Comparison of ENCODE assay signal across 8 cellular contexts in genomic region chr12:6039894-6040601, GRCh38.
DNase-seq lines count a peak whose midpoint lies in the region; ATAC-seq, FAIRE-seq and TF ChIP-seq lines count a peak whose summit lies in the region.

No MANE protein-coding gene starts in this region.

- no peaks in the 10 kb centered on the region for H3K9me3 ChIP-seq in Karpas-422 (ENCODE audit: low read length)
- no peaks in the 10 kb centered on the region for H3K9me3 ChIP-seq in heart left ventricle
- H3K9me3 ChIP-seq in psoas muscle = no peaks in the 10 kb centered on the region

- H4K20me1 ChIP-seq in Karpas-422 (ENCODE audit: insufficient read depth, low read depth, low read length) = no peaks in the 10 kb centered on the region

- H3K27me3 ChIP-seq in Karpas-422 (ENCODE audit: low read length) (no peaks in the 10 kb centered on the region), heart left ventricle (no peaks in the 10 kb centered on the region), psoas muscle (ENCODE audit: insufficient read depth in 3 of 3, low read length in 2 of 3) (no peaks in the 10 kb centered on the region)

- no peak overlapping the region for H3K27ac ChIP-seq in Karpas-422 (ENCODE audit: low read length)
- no peak overlapping the region for H3K27ac ChIP-seq in heart left ventricle
- H3K27ac ChIP-seq in psoas muscle = no peak overlapping the region

- H3K36me3 ChIP-seq in Karpas-422 (ENCODE audit: insufficient read depth, low read length) (no peaks in the 10 kb centered on the region), heart left ventricle (peaks cover 0 to 92% (median 43%) of the 10 kb centered on the region in 9 donors), psoas muscle (ENCODE audit: insufficient read depth in 1 of 2, low read depth in 1 of 2) (peaks cover 0 to 17% of the 10 kb centered on the region in 2 donors)

- peak overlapping the region; percentile 90; the same call in 1 of the 2 replicates for H2AFZ ChIP-seq in Karpas-422 (ENCODE audit: low read length)

- H3K9ac ChIP-seq in Karpas-422 (ENCODE audit: low read length) = no peak overlapping the region

- peak; percentile 49 to 79 (median 72) for ATAC-seq in heart left ventricle
- peak; percentile 74 to 84 (median 79) for ATAC-seq in psoas muscle
- no peak for ATAC-seq in HG03457 (IDR thresholded peaks at IDR 0.05; ENCODE audit: unreplicated experiment)

- no peaks in the 10 kb centered on the region for H3K27me3 Mint-ChIP-seq in activated naive CD8-positive, alpha-beta T cell treated with anti-CD3 and anti-CD28 coated beads for 36 hours

- DNase-seq in GM12865 (ENCODE audit: low read depth) (peak; percentile 68), Karpas-422 (peak; percentile 86), SHP77 treated with DMSO at 0.1 percent for 48 hours (lab: John Stamatoyannopoulos, UW) (peak; percentile 1), heart left ventricle (peak in 3 of 5 donors; percentile 50 to 59 (median 55)), psoas muscle (peak in 1 of 2 donors; percentile 41)
- peak; percentile 41 for DNase-seq in activated naive CD8-positive, alpha-beta T cell treated with anti-CD3 and anti-CD28 coated beads for 36 hours

- H3K9me2 ChIP-seq in Karpas-422 (replicated peaks; ENCODE audit: insufficient read depth, low read length) = no peaks in the 10 kb centered on the region

- no peaks in the 10 kb centered on the region for H3K9me3 Mint-ChIP-seq in activated naive CD8-positive, alpha-beta T cell treated with anti-CD3 and anti-CD28 coated beads for 36 hours

- H3K79me2 ChIP-seq in Karpas-422 (ENCODE audit: low read length) = no peaks in the 10 kb centered on the region

- H3K4me2 ChIP-seq in Karpas-422 (ENCODE audit: low read depth, low read length, poor library complexity, severe bottlenecking) = no peak overlapping the region

- FAIRE-seq in A204.1 (lab: Jason Lieb, UNC) = peak; percentile 55

- H3K27ac Mint-ChIP-seq in activated naive CD8-positive, alpha-beta T cell treated with anti-CD3 and anti-CD28 coated beads for 36 hours = no peak overlapping the region

- 24 to 28% (median 26%) methylated on average over 12 of the region's 12 CpGs for WGBS in heart left ventricle, 4 donors
- WGBS in psoas muscle, 3 donors = 23 to 24% (median 24%) methylated on average over 12 of the region's 12 CpGs

- no peak overlapping the region for H3K4me3 Mint-ChIP-seq in activated naive CD8-positive, alpha-beta T cell treated with anti-CD3 and anti-CD28 coated beads for 36 hours

- H3K4me1 ChIP-seq in Karpas-422 (ENCODE audit: low read length) (peaks cover 3% of the 10 kb centered on the region), heart left ventricle (peaks cover 0 to 4% (median 0%) of the 10 kb centered on the region in 12 donors), psoas muscle (no peaks in the 10 kb centered on the region)

- no peak overlapping the region for H3K4me3 ChIP-seq in GM12865 (ENCODE audit: low read depth, low read length)
- no peak overlapping the region for H3K4me3 ChIP-seq in Karpas-422 (ENCODE audit: low read length)
- no peak overlapping the region for H3K4me3 ChIP-seq in heart left ventricle
- H3K4me3 ChIP-seq in psoas muscle = no peak overlapping the region

- H3K4me1 Mint-ChIP-seq in activated naive CD8-positive, alpha-beta T cell treated with anti-CD3 and anti-CD28 coated beads for 36 hours = peaks cover 5% of the 10 kb centered on the region

- no peak for TF ChIP-seq POLR2A in heart left ventricle (IDR thresholded peaks at IDR 0.05)

- TF ChIP-seq CTCF in GM12865 (IDR thresholded peaks at IDR 0.05; ENCODE audit: insufficient read depth, low read depth, low read length, missing control alignments) = peak; percentile 91
- peak; percentile 74 to 90 (median 84) for TF ChIP-seq CTCF in heart left ventricle (IDR thresholded peaks at IDR 0.05)
- TF ChIP-seq CTCF in psoas muscle (IDR thresholded peaks at IDR 0.05) = peak; percentile 87

- no peaks in the 10 kb centered on the region for H3K36me3 Mint-ChIP-seq in activated naive CD8-positive, alpha-beta T cell treated with anti-CD3 and anti-CD28 coated beads for 36 hours

- intact Hi-C loops in heart left ventricle (cut with DNase I) = loop anchor here (1.0 to 10.0 kb wide), 6 partner anchors 51 to 1015 kb away; partner anchors contain the start of gene NTF3 (in 1 of the 10)
- intact Hi-C loops in psoas muscle (cut with DNase I) = loop anchor here (1.0 to 5.0 kb wide), 2 partner anchors 52 to 73 kb away; no protein-coding TSS in a partner anchor
